ENCODE assay signal across 6 cellular contexts in genomic region chr2:66121946-66122345, GRCh38.
"Had no signal": no experiment of that assay in that cellular context is flagged by ENCODE, and none has a peak within 500 bp of the region (broad histone marks: within the 10 kb centered on the region; RNA-seq: fewer than 3 reads in every experiment).

No MANE protein-coding gene starts in this region.

- DNase-seq: H9, HCEC 1CT, KBM-7 had no signal

- H3K27ac ChIP-seq: HL-60 had no signal

- H3K9me3 Mint-ChIP-seq: IgD-negative memory B cell had no signal

- H3K36me3 Mint-ChIP-seq: IgD-negative memory B cell had no signal

- H3K27ac Mint-ChIP-seq: GM23338, H9, IgD-negative memory B cell had no signal

- H3K4me2 ChIP-seq: GM23338 had no signal

- H3K4me1 Mint-ChIP-seq: IgD-negative memory B cell had no signal

- H3K4me3 Mint-ChIP-seq: GM23338, H9, IgD-negative memory B cell had no signal

- H3K4me3 ChIP-seq: GM23338 had no signal

- H2AFZ ChIP-seq: GM23338 had no signal
